1 cellular context compared by ENCODE assay signal in genomic region chr2:132589966-132590365, GRCh38.
TF ChIP-seq lines count a peak whose summit lies in the region.

No MANE protein-coding gene starts in this region.

TF ChIP-seq in HepG2, 621 proteins besides CTCF, POLR2A, EP300 and RAD21 (continued from another document):
- TF ChIP-seq, protein P1, sequence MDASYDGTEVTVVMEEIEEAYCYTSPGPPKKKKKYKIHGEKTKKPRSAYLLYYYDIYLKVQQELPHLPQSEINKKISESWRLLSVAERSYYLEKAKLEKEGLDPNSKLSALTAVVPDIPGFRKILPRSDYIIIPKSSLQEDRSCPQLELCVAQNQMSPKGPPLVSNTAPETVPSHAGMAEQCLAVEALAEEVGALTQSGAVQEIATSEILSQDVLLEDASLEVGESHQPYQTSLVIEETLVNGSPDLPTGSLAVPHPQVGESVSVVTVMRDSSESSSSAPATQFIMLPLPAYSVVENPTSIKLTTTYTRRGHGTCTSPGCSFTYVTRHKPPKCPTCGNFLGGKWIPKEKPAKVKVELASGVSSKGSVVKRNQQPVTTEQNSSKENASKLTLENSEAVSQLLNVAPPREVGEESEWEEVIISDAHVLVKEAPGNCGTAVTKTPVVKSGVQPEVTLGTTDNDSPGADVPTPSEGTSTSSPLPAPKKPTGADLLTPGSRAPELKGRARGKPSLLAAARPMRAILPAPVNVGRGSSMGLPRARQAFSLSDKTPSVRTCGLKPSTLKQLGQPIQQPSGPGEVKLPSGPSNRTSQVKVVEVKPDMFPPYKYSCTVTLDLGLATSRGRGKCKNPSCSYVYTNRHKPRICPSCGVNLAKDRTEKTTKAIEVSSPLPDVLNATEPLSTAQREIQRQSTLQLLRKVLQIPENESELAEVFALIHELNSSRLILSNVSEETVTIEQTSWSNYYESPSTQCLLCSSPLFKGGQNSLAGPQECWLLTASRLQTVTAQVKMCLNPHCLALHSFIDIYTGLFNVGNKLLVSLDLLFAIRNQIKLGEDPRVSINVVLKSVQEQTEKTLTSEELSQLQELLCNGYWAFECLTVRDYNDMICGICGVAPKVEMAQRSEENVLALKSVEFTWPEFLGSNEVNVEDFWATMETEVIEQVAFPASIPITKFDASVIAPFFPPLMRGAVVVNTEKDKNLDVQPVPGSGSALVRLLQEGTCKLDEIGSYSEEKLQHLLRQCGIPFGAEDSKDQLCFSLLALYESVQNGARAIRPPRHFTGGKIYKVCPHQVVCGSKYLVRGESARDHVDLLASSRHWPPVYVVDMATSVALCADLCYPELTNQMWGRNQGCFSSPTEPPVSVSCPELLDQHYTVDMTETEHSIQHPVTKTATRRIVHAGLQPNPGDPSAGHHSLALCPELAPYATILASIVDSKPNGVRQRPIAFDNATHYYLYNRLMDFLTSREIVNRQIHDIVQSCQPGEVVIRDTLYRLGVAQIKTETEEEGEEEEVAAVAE (CRISPR knock-in tag; IDR thresholded peaks at IDR 0.05; ENCODE audit: borderline replicate concordance) = no peak
- TF ChIP-seq, protein P2, sequence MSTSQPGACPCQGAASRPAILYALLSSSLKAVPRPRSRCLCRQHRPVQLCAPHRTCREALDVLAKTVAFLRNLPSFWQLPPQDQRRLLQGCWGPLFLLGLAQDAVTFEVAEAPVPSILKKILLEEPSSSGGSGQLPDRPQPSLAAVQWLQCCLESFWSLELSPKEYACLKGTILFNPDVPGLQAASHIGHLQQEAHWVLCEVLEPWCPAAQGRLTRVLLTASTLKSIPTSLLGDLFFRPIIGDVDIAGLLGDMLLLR (CRISPR knock-in tag; IDR thresholded peaks at IDR 0.05) = no peak
- TF ChIP-seq ATF7-NPFF (CRISPR knock-in tag; IDR thresholded peaks at IDR 0.05; ENCODE audit: low read depth) = no peak
- TF ChIP-seq PRMT3 (CRISPR knock-in tag; IDR thresholded peaks at IDR 0.05; ENCODE audit: borderline replicate concordance, low read depth) = no peak
